22 cellular contexts compared by ENCODE assay signal in genomic region chr2:236986524-236987330, GRCh38.
DNase-seq lines count a peak whose midpoint lies in the region; ATAC-seq and TF ChIP-seq lines count a peak whose summit lies in the region.
"Had no signal": no experiment of that assay in that cellular context is flagged by ENCODE, and none has a peak within 500 bp of the region (broad histone marks: within the 10 kb centered on the region; RNA-seq: fewer than 3 reads in every experiment).

No MANE protein-coding gene starts in this region.

- no peaks in the 10 kb centered on the region for H3K9me3 ChIP-seq in right lobe of liver
- H3K9me3 ChIP-seq in testis: no peaks in the 10 kb centered on the region
- peaks cover 18% of the 10 kb centered on the region for H3K9me3 ChIP-seq in endodermal cell (ENCODE audit: control insufficient read depth, low read length)
- H3K9me3 ChIP-seq: prostate gland had no signal

- ATAC-seq in right lobe of liver (peak in 1 of 4 donors; percentile 30), GM21576 (IDR thresholded peaks at IDR 0.05; ENCODE audit: unreplicated experiment) (no peak)
- ATAC-seq: CD8-positive, alpha-beta T cell; naive thymus-derived CD8-positive, alpha-beta T cell had no signal

- H3K4me3 ChIP-seq in right lobe of liver (no peak overlapping the region), testis (no peak overlapping the region), endodermal cell (ENCODE audit: low read length) (no peak overlapping the region)
- H3K4me3 ChIP-seq: prostate gland, smooth muscle cell had no signal

- H3K27me3 Mint-ChIP-seq in endodermal cell (ENCODE audit: insufficient read depth): peaks cover 29% of the 10 kb centered on the region

- H3K36me3 Mint-ChIP-seq in endodermal cell (ENCODE audit: low read depth): no peaks in the 10 kb centered on the region

- H3K4me1 ChIP-seq in right lobe of liver (peaks cover 0 to 16% (median 2%) of the 10 kb centered on the region in 4 donors), testis (no peaks in the 10 kb centered on the region), endodermal cell (ENCODE audit: control insufficient read depth, insufficient read depth, low read length) (peaks cover 11% of the 10 kb centered on the region)
- H3K4me1 ChIP-seq: prostate gland had no signal

- H3K27ac Mint-ChIP-seq in endodermal cell: no peak overlapping the region
- H3K27ac Mint-ChIP-seq: CD8-positive, alpha-beta T cell had no signal

- WGBS in right lobe of liver (ENCODE audit: insufficient coverage, low coverage, low lambda C conversion rate, missing lambda C conversion rate): 62% methylated on average over 6 of the region's 10 CpGs
- WGBS in testis, 2 donors: 91 to 94% methylated on average over 9 to 10 of the region's 10 CpGs
- whole genome bisulfite sequencing in endodermal cell (ENCODE audit: insufficient coverage in 1 of 2, insufficient read length in 1 of 2), 2 experiments: 92 to 94% methylated on average over 10 of the region's 10 CpGs

- peaks cover 6% of the 10 kb centered on the region for H3K4me1 Mint-ChIP-seq in endodermal cell
- H3K4me1 Mint-ChIP-seq: naive thymus-derived CD8-positive, alpha-beta T cell had no signal

- H3K9me3 Mint-ChIP-seq in endodermal cell: peaks cover 15% of the 10 kb centered on the region

- H3K27me3 ChIP-seq in right lobe of liver (no peaks in the 10 kb centered on the region), testis (no peaks in the 10 kb centered on the region), endodermal cell (ENCODE audit: control insufficient read depth, insufficient read depth, low read length, poor library complexity, severe bottlenecking) (no peaks in the 10 kb centered on the region)

- peak; percentile 76 for DNase-seq in DMS153 treated with DMSO at 0.1 percent for 48 hours (lab: John Stamatoyannopoulos, UW; ENCODE audit: unreplicated experiment)
- peak; percentile 53 for DNase-seq in NCI-H1092 treated with DMSO at 0.1 percent for 48 hours (lab: John Stamatoyannopoulos, UW)
- DNase-seq in NCI-H345 (lab: John Stamatoyannopoulos, UW): peak; percentile 93
- no peak for DNase-seq in right lobe of liver
- no peak for DNase-seq in testis
- no peak for DNase-seq in kidney glomerular epithelial cell (lab: John Stamatoyannopoulos, UW)
- no peak for DNase-seq in endodermal cell
- DNase-seq: activated CD4-positive, alpha-beta T cell treated with anti-CD3 and anti-CD28 coated beads for 48 hours; activated CD8-positive, alpha-beta memory T cell treated with anti-CD3 and anti-CD28 coated beads, Interleukin-2, amount 50 U/mL, for 4 hours; activated gamma-delta T cell treated with Interleukin-2 at 50 U/mL for 16 hours; amniotic stem cell; CD8-positive, alpha-beta T cell; cerebellar nuclear complex; effector memory CD4-positive, alpha-beta T cell; head of caudate nucleus; naive thymus-derived CD8-positive, alpha-beta T cell; NCI-H146; stimulated activated CD4-positive, alpha-beta T cell treated with anti-CD3 and anti-CD28 coated beads, Interleukin-4, amount 100 ng/mL, for 24 hours; SW 1271 had no signal

- no peak for TF ChIP-seq CTCF in right lobe of liver (IDR thresholded peaks at IDR 0.05)
- TF ChIP-seq CTCF in testis (IDR thresholded peaks at IDR 0.05): no peak
- no peak for TF ChIP-seq CTCF in endodermal cell (conservative IDR thresholded peaks at IDR 0.05)

- TF ChIP-seq POLR2A in right lobe of liver (IDR thresholded peaks at IDR 0.05): peak; percentile 19
- no peak for TF ChIP-seq POLR2A in testis (IDR thresholded peaks at IDR 0.05)

- intact Hi-C loops in right lobe of liver (cut with DNase I) (no loop called here), testis (cut with DNase I; ENCODE audit: low total_unique reads) (no loop called here)

- H3K36me3 ChIP-seq in right lobe of liver (no peaks in the 10 kb centered on the region), testis (ENCODE audit: low read depth, missing control alignments) (no peaks in the 10 kb centered on the region), endodermal cell (ENCODE audit: control insufficient read depth, insufficient read depth, low read length) (no peaks in the 10 kb centered on the region)
- H3K36me3 ChIP-seq: prostate gland had no signal

- no peak overlapping the region for H3K4me3 Mint-ChIP-seq in endodermal cell
- H3K4me3 Mint-ChIP-seq: CD8-positive, alpha-beta T cell; naive thymus-derived CD8-positive, alpha-beta T cell had no signal

- no peak overlapping the region for H3K9ac ChIP-seq in endodermal cell (ENCODE audit: extremely low read depth, low read length, poor library complexity, severe bottlenecking)

- no peak overlapping the region for H3K27ac ChIP-seq in right lobe of liver
- no peak overlapping the region for H3K27ac ChIP-seq in testis
- no peak overlapping the region for H3K27ac ChIP-seq in endodermal cell (ENCODE audit: low read depth, low read length)

Comparison
In these comparisons a context has a peak if more than half of its experiments do, and no peak if none do; other contexts are left out.
1. DNase-seq: peak in DMS153 treated with DMSO at 0.1 percent for 48 hours (single experiment), NCI-H1092 treated with DMSO at 0.1 percent for 48 hours (single experiment) and NCI-H345 (single experiment); none in right lobe of liver (0 of 3), testis (single experiment), kidney glomerular epithelial cell (single experiment) and endodermal cell (single experiment).